18 cellular contexts compared by ENCODE assay signal in genomic region chr14:73260574-73260973, GRCh38. TPM values are rescaled to one million over a fixed set of nuclear protein-coding genes. Genes with fewer than 3 reads are reported as not detected.
DNase-seq lines count a peak whose midpoint lies in the region; ATAC-seq, FAIRE-seq and TF ChIP-seq lines count a peak whose summit lies in the region.
"Had no signal": no experiment of that assay in that cellular context is flagged by ENCODE, and none has a peak within 500 bp of the region (broad histone marks: within the 10 kb centered on the region; RNA-seq: fewer than 3 reads in every experiment).

No MANE protein-coding gene starts in this region.

- no peak overlapping the region for H3K27ac Mint-ChIP-seq in activated naive CD4-positive, alpha-beta T cell treated with anti-CD3 and anti-CD28 coated beads, Interleukin-2, amount 10 ng/mL, durations not matched to agents 7 days and 5 days
- H3K27ac Mint-ChIP-seq: B cell; CD4-positive, alpha-beta T cell had no signal

- no peak overlapping the region for H4K5ac ChIP-seq in IMR-90 (ENCODE audit: low read depth, low read length)

- no peak overlapping the region for H2AK5ac ChIP-seq in IMR-90 (ENCODE audit: low read depth, low read length)

- no peak overlapping the region for H3K4ac ChIP-seq in IMR-90 (ENCODE audit: low read depth, low read length)

- WGBS in IMR-90 (ENCODE audit: extremely low coverage in 2 of 2, insufficient read length in 1 of 2), 2 experiments, result no CpG with 5 or more reads among the region's 11 CpGs

- no peaks in the 10 kb centered on the region for H3K4me1 Mint-ChIP-seq in activated naive CD4-positive, alpha-beta T cell treated with anti-CD3 and anti-CD28 coated beads, Interleukin-2, amount 10 ng/mL, durations not matched to agents 7 days and 5 days

- dilution Hi-C loops in IMR-90 (cut with HindIII; ENCODE audit: low sequenced_read_pairs, unreplicated experiment), result no loop called here

- intact Hi-C loops in IMR-90 (cut with micrococcal nuclease) (no loop called here), kidney (cut with DNase I) (no loop called here), posterior vena cava (cut with DNase I) (no loop called here)

- H3K4me2 ChIP-seq in IMR-90 (ENCODE audit: low read depth, low read length), result no peak overlapping the region

- H3K36me3 ChIP-seq in IMR-90 (ENCODE audit: control insufficient read depth, insufficient read depth, low read length) (no peaks in the 10 kb centered on the region), kidney (ENCODE audit: control insufficient read depth in 1 of 2, insufficient read depth in 2 of 2, low read length in 2 of 2) (peaks cover under 1 to 12% of the 10 kb centered on the region in 2 donors)

- H3K4me3 ChIP-seq in IMR-90 (ENCODE audit: insufficient read depth, low read depth, low read length), result no peak overlapping the region
- no peak overlapping the region for H3K4me3 ChIP-seq in kidney (ENCODE audit: low read length in 2 of 2)
- H3K4me3 ChIP-seq: GM12878, GM23248 had no signal

- no peaks in the 10 kb centered on the region; the same call in 1 of the 2 replicates for H4K20me1 ChIP-seq in IMR-90 (ENCODE audit: insufficient read depth, low read length)

- H3K27me3 Mint-ChIP-seq in activated naive CD4-positive, alpha-beta T cell treated with anti-CD3 and anti-CD28 coated beads, Interleukin-2, amount 10 ng/mL, durations not matched to agents 7 days and 5 days, result peaks cover 19% of the 10 kb centered on the region

- H3K9ac ChIP-seq in IMR-90 (ENCODE audit: low read depth, low read length) (no peak overlapping the region), kidney (ENCODE audit: low read length in 2 of 2) (no peak overlapping the region)
- H3K9ac ChIP-seq: GM23248 had no signal

- H2BK5ac ChIP-seq in IMR-90 (ENCODE audit: low read depth, low read length, poor library complexity, severe bottlenecking), result no peak overlapping the region

- in situ Hi-C loops in IMR-90 (cut with MboI; ENCODE audit: low sequenced_read_pairs), result no loop called here

- no peaks in the 10 kb centered on the region for H3K36me3 Mint-ChIP-seq in activated naive CD4-positive, alpha-beta T cell treated with anti-CD3 and anti-CD28 coated beads, Interleukin-2, amount 10 ng/mL, durations not matched to agents 7 days and 5 days

- H2AK9ac ChIP-seq in IMR-90 (replicated peaks; ENCODE audit: low read depth, low read length, poor library complexity), result peak overlapping the region; percentile 42

- CTCF ChIA-PET in activated naive CD4-positive, alpha-beta T cell treated with anti-CD3 and anti-CD28 coated beads, Interleukin-2, amount 10 ng/mL, durations not matched to agents 7 days and 5 days (lab: Charles Lee), result no interaction called here
- CTCF ChIA-PET in IMR-90 (lab: Yijun Ruan, JAX), result no interaction called here

- no peak for TF ChIP-seq POLR2A in IMR-90 (IDR thresholded peaks at IDR 0.05; ENCODE audit: low read depth, low read length)

- TF ChIP-seq CTCF in IMR-90 (conservative IDR thresholded peaks at IDR 0.05; ENCODE audit: low read depth, low read length) (no peak), kidney (IDR thresholded peaks at IDR 0.05; ENCODE audit: borderline replicate concordance, extremely low read depth, insufficient read depth) (no peak), GM10266 (IDR thresholded peaks at IDR 0.05; ENCODE audit: control insufficient read depth, insufficient read depth, low read depth, missing control alignments) (no peak)

- H2BK20ac ChIP-seq in IMR-90 (ENCODE audit: low read depth, low read length), result no peak overlapping the region

- peak; percentile 15 for DNase-seq in activated naive CD4-positive, alpha-beta T cell treated with anti-CD3 and anti-CD28 coated beads, Interleukin-2, amount 10 ng/mL, durations not matched to agents 7 days and 5 days
- DNase-seq in activated naive CD4-positive, alpha-beta T cell treated with Interleukin-2 at 50 U/mL for 16 hours, result no peak
- DNase-seq in IMR-90 (no peak), kidney (peak; percentile 65), posterior vena cava (ENCODE audit: low spot score) (peak; percentile 61), SKM-1 treated with dmso at 0.1 percent for 144 hours (lab: John Stamatoyannopoulos, UW; ENCODE audit: unreplicated experiment) (no peak), GM10266 (ENCODE audit: extremely low spot score) (no peak), nucleus accumbens (lab: John Stamatoyannopoulos, UW) (no peak)
- DNase-seq: C1 segment of cervical spinal cord, Calu3, DMS 273 treated with DMSO at 0.1 percent for 48 hours, GM23248 had no signal

- no peaks in the 10 kb centered on the region for H3K9me1 ChIP-seq in IMR-90 (ENCODE audit: insufficient read depth, low read length)

- H3K56ac ChIP-seq in IMR-90 (ENCODE audit: extremely low read depth, insufficient read depth, low read length), result no peak overlapping the region

- H3K14ac ChIP-seq in IMR-90 (replicated peaks; ENCODE audit: low read depth, low read length), result no peak overlapping the region

- H3K23ac ChIP-seq in IMR-90 (ENCODE audit: low read depth, low read length), result no peak overlapping the region

- FAIRE-seq in kidney (lab: Jason Lieb, UNC), result no peak
- FAIRE-seq: A204.1, GM12878, GM18507 had no signal

- POLR2A ChIA-PET in IMR-90 (lab: Charles Lee; ENCODE audit: unreplicated experiment), result no interaction called here

- no peak overlapping the region for H2BK15ac ChIP-seq in IMR-90 (ENCODE audit: low read depth, low read length)

- H2BK120ac ChIP-seq in IMR-90 (ENCODE audit: low read depth, low read length), result no peak overlapping the region

- H3K9me3 ChIP-seq in IMR-90 (ENCODE audit: control insufficient read depth, insufficient read depth, low read length) (no peaks in the 10 kb centered on the region), kidney (ENCODE audit: control insufficient read depth in 1 of 2, low read length in 2 of 2) (no peaks in the 10 kb centered on the region)

- H3K4me3 Mint-ChIP-seq in activated naive CD4-positive, alpha-beta T cell treated with anti-CD3 and anti-CD28 coated beads, Interleukin-2, amount 10 ng/mL, durations not matched to agents 7 days and 5 days, result no peak overlapping the region
- H3K4me3 Mint-ChIP-seq: B cell; CD4-positive, alpha-beta T cell; H9 had no signal

- TF ChIP-seq RAD21 in IMR-90 (IDR thresholded peaks at IDR 0.05; ENCODE audit: low read length), result no peak

- no peaks in the 10 kb centered on the region for H3K79me1 ChIP-seq in IMR-90 (ENCODE audit: low read depth in 1 of 2, low read length in 2 of 2)

- no peaks in the 10 kb centered on the region; the same call in 1 of the 2 replicates for H3K27me3 ChIP-seq in IMR-90 (ENCODE audit: control insufficient read depth, insufficient read depth, low read length)

- no peak overlapping the region for H2AFZ ChIP-seq in IMR-90 (replicated peaks; ENCODE audit: low read length, poor library complexity)
- H2AFZ ChIP-seq: GM23248 had no signal

- H3K9me3 Mint-ChIP-seq in activated naive CD4-positive, alpha-beta T cell treated with anti-CD3 and anti-CD28 coated beads, Interleukin-2, amount 10 ng/mL, durations not matched to agents 7 days and 5 days, result no peaks in the 10 kb centered on the region
- H3K9me3 Mint-ChIP-seq: CD4-positive, alpha-beta T cell had no signal

- no TSS peak for BruUV-seq in IMR-90 (replicated peaks; lab: Mats Ljungman, UMichigan)

- no peak overlapping the region for H3K18ac ChIP-seq in IMR-90 (ENCODE audit: low read depth, low read length)

- H3K4me1 ChIP-seq in IMR-90 (ENCODE audit: control insufficient read depth, insufficient read depth, low read length), result no peaks in the 10 kb centered on the region
- peaks cover 0 to 5% of the 10 kb centered on the region in 2 donors for H3K4me1 ChIP-seq in kidney (ENCODE audit: control insufficient read depth in 1 of 2, insufficient read depth in 1 of 2, low read depth in 1 of 2, low read length in 2 of 2)

- H3K27ac ChIP-seq in IMR-90 (ENCODE audit: insufficient read depth, low read length), result no peak overlapping the region
- peak overlapping the region; percentile 57 to 63 for H3K27ac ChIP-seq in kidney (ENCODE audit: low read depth in 2 of 2, low read length in 2 of 2)
- H3K27ac ChIP-seq: GM23248 had no signal

- H4K8ac ChIP-seq in IMR-90 (ENCODE audit: low read depth in 2 of 2, low read length in 2 of 2), result no peak overlapping the region

- no peak overlapping the region for H4K91ac ChIP-seq in IMR-90 (ENCODE audit: insufficient read depth, low read depth, low read length)

- ATAC-seq in IMR-90 (ENCODE audit: low read depth), result no peak
- ATAC-seq: GM12878 had no signal

TF ChIP-seq in IMR-90, 13 proteins besides CTCF, POLR2A, EP300 and RAD21:
- no peak for TF ChIP-seq MAFK (IDR thresholded peaks at IDR 0.05; ENCODE audit: low read depth, low read length)

RNA-seq across cellular contexts. Expression of gene PAPLN, which starts 23.3 kb away (rescaled TPM):
- 0.28 and 0.36 TPM in 2 replicates for total RNA-seq in IMR-90 (2012; rRNA removed)
- 0.83 and 1.2 TPM in 2 replicates for polyA plus RNA-seq in IMR-90 (2012; rRNA removed)
- polyA plus RNA-seq in IMR-90 (2012; cell fraction: cytosol; rRNA removed), result 0.34 and 0.79 TPM in 2 replicates
- 10.9 and 11.7 TPM in 2 replicates for polyA plus RNA-seq in IMR-90 (2012; cell fraction: nucleus; rRNA removed; ENCODE audit: low replicate concordance)
- 132 TPM for total RNA-seq in kidney
- polyA plus RNA-seq in kidney (ENCODE audit: insufficient read depth, low read depth, low replicate concordance), result 19.1 TPM
- 10 to 100 TPM in 1 of 2 donors, 1 to 10 TPM in 1; 9.4 to 19.4 TPM for total RNA-seq in posterior vena cava

Comparison
In these comparisons a context has a peak if more than half of its experiments do, and no peak if none do; other contexts are left out.
1. DNase-seq: peak in activated naive CD4-positive, alpha-beta T cell treated with anti-CD3 and anti-CD28 coated beads, Interleukin-2, amount 10 ng/mL, durations not matched to agents 7 days and 5 days (single experiment), kidney (single experiment) and posterior vena cava (single experiment); none in activated naive CD4-positive, alpha-beta T cell treated with Interleukin-2 at 50 U/mL for 16 hours (single experiment), IMR-90 (single experiment), SKM-1 treated with dmso at 0.1 percent for 144 hours (single experiment), GM10266 (single experiment) and nucleus accumbens (0 of 56).